1 cellular context compared by ENCODE assay signal in genomic region chr12:51077930-51078329, GRCh38.
TF ChIP-seq lines count a peak whose summit lies in the region.

No MANE protein-coding gene starts in this region.

TF ChIP-seq in SK-N-SH, 30 proteins besides CTCF, POLR2A, EP300 and RAD21 (continued from another document):
- TF ChIP-seq USF2 (IDR thresholded peaks at IDR 0.05; ENCODE audit: borderline replicate concordance, low read depth, low read length) (no peak), MXI1 (IDR thresholded peaks at IDR 0.05; ENCODE audit: low read depth, low read length) (no peak), RCOR1 (IDR thresholded peaks at IDR 0.05; ENCODE audit: low read length) (no peak), USF1 (IDR thresholded peaks at IDR 0.05; ENCODE audit: borderline replicate concordance, low read depth) (no peak), TEAD4 (IDR thresholded peaks at IDR 0.05; ENCODE audit: borderline replicate concordance, insufficient read depth) (no peak), ZBTB33 (IDR thresholded peaks at IDR 0.05; ENCODE audit: borderline replicate concordance, low read depth) (no peak)
